In the genomic region with DNA sequence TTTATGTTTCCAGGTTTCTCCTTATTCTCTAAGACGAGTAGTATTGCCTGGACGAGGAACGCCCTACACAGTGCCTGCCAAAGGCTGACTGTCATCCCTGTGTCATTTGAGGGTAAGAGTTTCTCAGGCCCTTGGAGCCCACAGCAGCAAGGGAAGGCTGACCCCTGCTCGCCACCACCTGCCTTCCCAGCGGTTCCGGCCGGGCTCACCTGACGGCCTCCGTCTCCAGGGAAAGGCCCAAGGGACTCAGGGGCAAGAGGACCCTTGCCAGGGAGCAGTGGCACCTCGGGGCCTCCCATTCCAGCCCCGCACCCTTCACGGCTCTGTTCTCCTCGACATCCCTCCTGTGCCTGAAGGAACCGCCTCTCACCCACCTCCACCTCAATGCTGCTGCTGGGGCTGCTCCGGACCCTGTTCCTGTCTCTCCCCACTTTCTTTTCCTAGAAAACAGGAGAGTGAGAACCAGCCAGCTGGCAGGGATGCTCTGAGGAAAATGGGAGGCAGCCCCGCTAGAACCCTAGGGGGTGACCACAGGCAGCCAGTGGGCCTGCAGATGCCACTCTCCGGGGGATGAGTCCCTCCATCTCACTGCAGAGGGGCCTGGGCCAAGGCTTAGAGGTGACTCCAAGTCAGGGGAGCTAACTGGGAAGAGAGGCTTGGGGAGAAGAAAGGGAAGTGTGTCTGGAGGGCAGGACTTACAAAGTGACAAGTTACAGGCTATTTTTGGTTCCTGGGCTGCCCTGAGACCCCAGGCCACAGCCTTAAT, we compare ENCODE assay signal across 9 cellular contexts. TPM values are rescaled to one million over a fixed set of nuclear protein-coding genes. Genes with fewer than 3 reads are reported as not detected.
DNase-seq lines count a peak whose midpoint lies in the region; TF ChIP-seq lines count a peak whose summit lies in the region.
"Had no signal": no experiment of that assay in that cellular context is flagged by ENCODE, and none has a peak within 500 bp of the region (broad histone marks: within the 10 kb centered on the region; RNA-seq: fewer than 3 reads in every experiment).

No MANE protein-coding gene starts in this region.

- H3K36me3 ChIP-seq in tibial artery: no peaks in the 10 kb centered on the region

- DNase-seq in activated T-cell treated with anti-CD3 and anti-CD28 coated beads, Interleukin-2, amount 50 U/mL, for 24 hours: no peak
- DNase-seq in activated T-cell treated with anti-CD3 and anti-CD28 coated beads for 4 hours (no peak), dermis blood vessel endothelial cell (peak; percentile 14), mucosa of gallbladder (ENCODE audit: low spot score) (peak; percentile 9), tibial artery (peak in 1 of 2 donors; percentile 58), GM19238 (ENCODE audit: insufficient read length, low spot score) (no peak), COLO668 (lab: John Stamatoyannopoulos, UW; ENCODE audit: unreplicated experiment) (no peak), inferior parietal cortex (ENCODE audit: extremely low spot score) (no peak)
- DNase-seq: NCI-H187 had no signal

- no peaks in the 10 kb centered on the region for H3K36me3 Mint-ChIP-seq in activated T-cell treated with anti-CD3 and anti-CD28 coated beads, Interleukin-2, amount 50 U/mL, for 24 hours (ENCODE audit: low read depth)

- H3K4me3 Mint-ChIP-seq in activated T-cell treated with anti-CD3 and anti-CD28 coated beads, Interleukin-2, amount 50 U/mL, for 24 hours: peak overlapping the region; percentile 61

- H3K4me1 ChIP-seq in tibial artery: peaks cover 0 to 71% (median 52%) of the 10 kb centered on the region in 4 donors

- H3K27ac Mint-ChIP-seq in activated T-cell treated with anti-CD3 and anti-CD28 coated beads, Interleukin-2, amount 50 U/mL, for 24 hours: no peak overlapping the region

- peaks cover 82% of the 10 kb centered on the region for H3K27me3 Mint-ChIP-seq in activated T-cell treated with anti-CD3 and anti-CD28 coated beads, Interleukin-2, amount 50 U/mL, for 24 hours

- H3K4me1 Mint-ChIP-seq in activated T-cell treated with anti-CD3 and anti-CD28 coated beads, Interleukin-2, amount 50 U/mL, for 24 hours (ENCODE audit: low read depth): peaks cover 10% of the 10 kb centered on the region

- H3K9me3 Mint-ChIP-seq in activated T-cell treated with anti-CD3 and anti-CD28 coated beads, Interleukin-2, amount 50 U/mL, for 24 hours: no peaks in the 10 kb centered on the region

- H3K4me3 ChIP-seq in tibial artery: peak overlapping the region; percentile 89 to 97

- intact Hi-C loops in tibial artery (cut with DNase I; ENCODE audit: low total_unique reads): loop anchor here (2.0 to 10.0 kb wide), 2 partner anchors 21 to 289 kb away; a partner anchor contains a TSS

- TF ChIP-seq CTCF in tibial artery (IDR thresholded peaks at IDR 0.05): no peak

- H3K27me3 ChIP-seq in tibial artery: no peaks in the 10 kb centered on the region

- peak overlapping the region; percentile 93 to 95 for H3K27ac ChIP-seq in tibial artery

- H3K9me3 ChIP-seq in tibial artery: no peaks in the 10 kb centered on the region

RNA-seq across cellular contexts. Expression of a gene that starts 1.8 kb away (rescaled TPM):
- total RNA-seq in dermis blood vessel endothelial cell (20.1 and 23.8 TPM in 2 replicates), mucosa of gallbladder (104 TPM)

RNA-seq across cellular contexts. Expression of a gene that starts 27.5 kb away (rescaled TPM):
- total RNA-seq in dermis blood vessel endothelial cell (not detected in 2 replicates), mucosa of gallbladder (0.17 TPM)

RNA-seq across cellular contexts. Expression of a gene that starts 27.8 kb away (rescaled TPM):
- total RNA-seq in dermis blood vessel endothelial cell (5.4 and 5.8 TPM in 2 replicates), mucosa of gallbladder (7.2 TPM)

Comparison
In these comparisons a context has a peak if more than half of its experiments do, and no peak if none do; other contexts are left out.
1. DNase-seq: peak in dermis blood vessel endothelial cell (single experiment) and mucosa of gallbladder (single experiment); none in activated T-cell treated with anti-CD3 and anti-CD28 coated beads, Interleukin-2, amount 50 U/mL, for 24 hours (single experiment), activated T-cell treated with anti-CD3 and anti-CD28 coated beads for 4 hours (single experiment), GM19238 (single experiment), COLO668 (single experiment) and inferior parietal cortex (single experiment).